ENCODE assay signal across 12 cellular contexts in genomic region chr1:53115403-53116306, GRCh38. TPM values are rescaled to one million over a fixed set of nuclear protein-coding genes. Genes with fewer than 3 reads are reported as not detected.
DNase-seq lines count a peak whose midpoint lies in the region; ATAC-seq, FAIRE-seq and TF ChIP-seq lines count a peak whose summit lies in the region.
"Had no signal": no experiment of that assay in that cellular context is flagged by ENCODE, and none has a peak within 500 bp of the region (broad histone marks: within the 10 kb centered on the region; RNA-seq: fewer than 3 reads in every experiment).

No MANE protein-coding gene starts in this region.

- no peak overlapping the region for H3K4me3 ChIP-seq in fibroblast of the aortic adventitia (ENCODE audit: low read depth, low read length)
- H3K4me3 ChIP-seq: dorsolateral prefrontal cortex, heart left ventricle, MG63 had no signal

- peak; percentile 52 for ATAC-seq in omental fat pad (ENCODE audit: low FRiP score)
- no peak for ATAC-seq in GM18867 (IDR thresholded peaks at IDR 0.05; ENCODE audit: unreplicated experiment)
- ATAC-seq: heart left ventricle had no signal

- DNase-seq in ELF-1 (ENCODE audit: low read depth, low spot score), result peak; percentile 93
- peak; percentile 45 for DNase-seq in NCI-H226
- peak; percentile 72 for DNase-seq in fibroblast of the aortic adventitia (ENCODE audit: low read depth)
- DNase-seq in omental fat pad (ENCODE audit: low spot score), result no peak
- DNase-seq in H54 (ENCODE audit: insufficient read length, low spot score), result no peak
- DNase-seq in Ammon's horn (ENCODE audit: low spot score), result no peak
- no peak for DNase-seq in NCI-H1105 (lab: John Stamatoyannopoulos, UW)
- DNase-seq: dorsolateral prefrontal cortex, MG63 had no signal

- TF ChIP-seq CTCF in fibroblast of the aortic adventitia (IDR thresholded peaks at IDR 0.05; ENCODE audit: insufficient read depth, low read length) (no peak), omental fat pad (IDR thresholded peaks at IDR 0.05) (no peak)

- FAIRE-seq in H54 (lab: Jason Lieb, UNC), result no peak

- TF ChIP-seq POLR2A in H54 (IDR thresholded peaks at IDR 0.05; ENCODE audit: low read depth, low read length), result no peak

RNA-seq across cellular contexts. Expression of gene SLC1A7, which starts 26.8 kb away (rescaled TPM):
- total RNA-seq in fibroblast of the aortic adventitia (ENCODE audit: low replicate concordance) (0.41 and 3.8 TPM in 2 replicates), omental fat pad (under 1 TPM in 3 of 4 donors, not detected in 1; 0.19 to 0.63 (median 0.48) TPM)
- total RNA-seq: T-helper 2 cell treated with Interferon-gamma antibody and Interleukin-4, amounts not matched to agents 100 ng/mL and 5 ng/mL, for 36 hours had no signal

RNA-seq across cellular contexts. Expression of gene PODN, which starts 53.6 kb away (rescaled TPM):
- total RNA-seq in fibroblast of the aortic adventitia (ENCODE audit: low replicate concordance) (47.5 and 176 TPM in 2 replicates), omental fat pad (100 to 1,000 TPM in 3 of 4 donors, 10 to 100 TPM in 1; 99.8 to 440 (median 251) TPM)
- total RNA-seq: T-helper 2 cell treated with Interferon-gamma antibody and Interleukin-4, amounts not matched to agents 100 ng/mL and 5 ng/mL, for 36 hours had no signal

Comparison
In these comparisons a context has a peak if more than half of its experiments do, and no peak if none do; other contexts are left out.
1. DNase-seq: peak in ELF-1 (single experiment), NCI-H226 (single experiment) and fibroblast of the aortic adventitia (single experiment); none in omental fat pad (single experiment), H54 (single experiment), Ammon's horn (single experiment) and NCI-H1105 (single experiment).